ENCODE assay signal across 23 cellular contexts in the genomic region with DNA sequence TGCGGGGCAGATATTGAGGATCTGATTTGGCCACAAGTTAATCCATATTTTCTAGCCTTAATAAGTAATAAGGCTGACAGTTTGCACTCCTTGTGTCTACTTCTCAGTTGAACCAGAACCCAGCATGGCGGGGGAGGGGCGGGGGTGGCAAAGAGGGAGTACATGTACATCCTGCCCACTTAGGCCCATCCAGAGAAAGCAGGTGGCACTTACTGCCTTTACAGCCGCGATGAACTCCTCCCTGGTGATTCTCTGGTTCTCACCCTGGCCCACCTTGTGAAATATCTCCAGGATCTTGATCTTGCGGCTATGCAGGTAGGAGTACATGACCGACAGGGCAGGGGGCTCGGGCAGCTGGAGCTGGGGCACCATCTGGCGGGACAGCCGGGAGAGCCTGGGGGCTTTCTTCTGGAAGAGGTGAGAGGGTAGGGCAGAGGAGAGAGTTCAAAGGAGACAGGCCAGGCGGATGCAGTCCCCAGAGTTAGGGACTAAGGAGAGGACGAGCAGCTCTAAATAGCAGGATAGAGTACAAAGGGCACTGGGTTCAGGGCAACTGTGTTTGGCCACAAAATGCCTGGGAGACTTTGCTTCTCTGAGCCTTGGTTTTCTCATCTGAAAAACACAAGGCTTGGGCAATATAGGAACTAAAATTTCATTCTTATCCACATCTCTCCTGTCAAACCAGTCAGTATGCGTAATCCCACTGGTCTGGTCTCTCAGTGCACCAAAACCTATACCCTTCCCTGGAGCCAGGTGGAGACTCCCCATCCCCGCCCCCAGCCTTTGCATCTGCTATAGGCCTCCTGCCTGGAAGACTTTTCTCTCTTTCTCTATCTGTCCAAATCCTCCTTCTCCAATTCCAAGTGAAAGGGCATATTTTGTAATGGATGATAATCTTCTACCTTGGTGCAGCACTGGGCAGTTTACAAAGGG. TPM values are rescaled to one million over a fixed set of nuclear protein-coding genes. Genes with fewer than 3 reads are reported as not detected.
DNase-seq lines count a peak whose midpoint lies in the region; ATAC-seq and TF ChIP-seq lines count a peak whose summit lies in the region.
"Had no signal": no experiment of that assay in that cellular context is flagged by ENCODE, and none has a peak within 500 bp of the region (broad histone marks: within the 10 kb centered on the region; RNA-seq: fewer than 3 reads in every experiment).

No MANE protein-coding gene starts in this region.

- no peak overlapping the region for H2BK120ac ChIP-seq in neuronal stem cell (ENCODE audit: low read depth, low read length)

- WGBS in hepatocyte (ENCODE audit: low lambda C conversion rate, missing lambda C conversion rate), result 79% methylated on average over 14 of the region's 14 CpGs
- WGBS in neuronal stem cell (ENCODE audit: extremely low coverage in 2 of 2, insufficient read length in 2 of 2, insufficient replicate concordance in 1 of 2), 2 donors, result no CpG with 5 or more reads among the region's 14 CpGs

- H2BK12ac ChIP-seq in neuronal stem cell (ENCODE audit: low read length), result no peak overlapping the region

- H3K4me1 ChIP-seq in left ventricle myocardium inferior (peaks cover 27% of the 10 kb centered on the region), hepatocyte (ENCODE audit: insufficient read depth) (peaks cover 18% of the 10 kb centered on the region), neuronal stem cell (ENCODE audit: control insufficient read depth in 2 of 2, insufficient read depth in 1 of 2, low read depth in 1 of 2, low read length in 2 of 2) (no peaks in the 10 kb centered on the region)
- H3K4me1 ChIP-seq: psoas muscle had no signal

- H3K27ac ChIP-seq in left ventricle myocardium inferior (replicated peaks) (peak overlapping the region; percentile 40), hepatocyte (peak overlapping the region; percentile 9), neuronal stem cell (replicated peaks; ENCODE audit: low read length) (no peak overlapping the region)
- H3K27ac ChIP-seq: KMS-11, psoas muscle had no signal

- TF ChIP-seq CTCF in left ventricle myocardium inferior (IDR thresholded peaks at IDR 0.05; ENCODE audit: borderline replicate concordance), result no peak
- no peak for TF ChIP-seq CTCF in hepatocyte (IDR thresholded peaks at IDR 0.05; ENCODE audit: poor library complexity)

- no peak overlapping the region for H3K4me2 ChIP-seq in hepatocyte
- H3K4me2 ChIP-seq in neuronal stem cell (ENCODE audit: insufficient read depth, low read length, poor library complexity, severe bottlenecking), result no peak overlapping the region
- H3K4me2 ChIP-seq: KMS-11 had no signal

- peak overlapping the region; percentile 4 for H2BK5ac ChIP-seq in neuronal stem cell (ENCODE audit: low read length)

- DNase-seq in left ventricle myocardium inferior, result no peak
- DNase-seq in Right ventricle myocardium inferior (ENCODE audit: missing footprints), result no peak
- DNase-seq in hepatocyte (ENCODE audit: low spot score), result no peak
- no peak for DNase-seq in neuronal stem cell (ENCODE audit: low spot score)
- DNase-seq in kidney tubule cell (ENCODE audit: low spot score), result no peak
- DNase-seq in COLO668 (lab: John Stamatoyannopoulos, UW; ENCODE audit: unreplicated experiment), result no peak
- no peak for DNase-seq in Kasumi-1 (lab: John Stamatoyannopoulos, UW)
- DNase-seq: activated CD8-positive, alpha-beta T cell treated with anti-CD3 and anti-CD28 coated beads for 36 hours; amniotic stem cell; CD8-positive, alpha-beta memory T cell; DMS 273 treated with DMSO at 0.1 percent for 48 hours; EL; MM.1S; NCI-H1436; NCI-H2081; NCI-H524 treated with DMSO at 0.1 percent for 48 hours; psoas muscle; SHP77; stimulated activated naive CD4-positive, alpha-beta T cell had no signal

- H3K79me2 ChIP-seq in hepatocyte, result no peaks in the 10 kb centered on the region

- H3K4ac ChIP-seq in neuronal stem cell (ENCODE audit: low read length), result no peak overlapping the region

- H3K18ac ChIP-seq in neuronal stem cell (ENCODE audit: low read length), result no peak overlapping the region

- no peak overlapping the region for H4K91ac ChIP-seq in neuronal stem cell (ENCODE audit: low read depth, low read length, poor library complexity)

- intact Hi-C loops in left ventricle myocardium inferior (cut with micrococcal nuclease) (no loop called here), Right ventricle myocardium inferior (cut with DNase I) (no loop called here)

- H2BK15ac ChIP-seq in neuronal stem cell (ENCODE audit: low read length), result no peak overlapping the region

- ATAC-seq in Right ventricle myocardium inferior, result no peak
- ATAC-seq: activated CD8-positive, alpha-beta T cell treated with anti-CD3 and anti-CD28 coated beads for 36 hours; Panc1 had no signal

- H3K14ac ChIP-seq in neuronal stem cell (ENCODE audit: low read length), result no peak overlapping the region

- H3K27me3 ChIP-seq in left ventricle myocardium inferior (ENCODE audit: low read depth), result no peaks in the 10 kb centered on the region
- no peaks in the 10 kb centered on the region for H3K27me3 ChIP-seq in hepatocyte
- no peaks in the 10 kb centered on the region for H3K27me3 ChIP-seq in neuronal stem cell (ENCODE audit: control insufficient read depth in 3 of 3, insufficient read depth in 3 of 3, low read depth in 1 of 3, low read length in 3 of 3)

- H3K79me1 ChIP-seq in neuronal stem cell (ENCODE audit: low read depth, low read length), result no peaks in the 10 kb centered on the region

- H3K4me3 ChIP-seq in left ventricle myocardium inferior (no peak overlapping the region), hepatocyte (no peak overlapping the region), neuronal stem cell (ENCODE audit: low read length in 2 of 2) (no peak overlapping the region)
- H3K4me3 ChIP-seq: psoas muscle had no signal

- H2AK5ac ChIP-seq in neuronal stem cell (ENCODE audit: low read depth, low read length), result no peak overlapping the region

- no peak overlapping the region for H4K8ac ChIP-seq in neuronal stem cell (ENCODE audit: low read depth, low read length)

- H4K20me1 ChIP-seq in hepatocyte (ENCODE audit: insufficient read depth, poor library complexity, severe bottlenecking), result no peaks in the 10 kb centered on the region

- no peaks in the 10 kb centered on the region for H3K36me3 ChIP-seq in left ventricle myocardium inferior
- no peaks in the 10 kb centered on the region for H3K36me3 ChIP-seq in hepatocyte (replicated peaks; ENCODE audit: insufficient read depth, low read depth)
- no peaks in the 10 kb centered on the region for H3K36me3 ChIP-seq in neuronal stem cell (replicated peaks in 1 of 2; ENCODE audit: control insufficient read depth in 2 of 2, insufficient read depth in 2 of 2, low read length in 2 of 2)

- no peaks in the 10 kb centered on the region for H3K9me2 ChIP-seq in hepatocyte (replicated peaks; ENCODE audit: insufficient read depth)

- H2AFZ ChIP-seq in hepatocyte, result no peak overlapping the region
- H2AFZ ChIP-seq in neuronal stem cell (ENCODE audit: low read length), result no peak overlapping the region

- no peak overlapping the region for H3K23ac ChIP-seq in neuronal stem cell (ENCODE audit: low read depth, low read length, poor library complexity)

- H3K9ac ChIP-seq in neuronal stem cell (ENCODE audit: low read depth, low read length, poor library complexity), result no peak overlapping the region
- H3K9ac ChIP-seq: KMS-11 had no signal

- no peaks in the 10 kb centered on the region for H3K9me3 ChIP-seq in left ventricle myocardium inferior (replicated peaks)
- no peaks in the 10 kb centered on the region for H3K9me3 ChIP-seq in hepatocyte (ENCODE audit: low read depth)
- H3K9me3 ChIP-seq in neuronal stem cell (replicated peaks in 1 of 2; ENCODE audit: control insufficient read depth in 2 of 2, insufficient read depth in 1 of 2, low read depth in 1 of 2, low read length in 2 of 2), result no peaks in the 10 kb centered on the region
- H3K9me3 ChIP-seq: psoas muscle had no signal

RNA-seq across cellular contexts. Expression of gene EFCAB12, which starts 10.1 kb away (rescaled TPM):
- total RNA-seq in left ventricle myocardium inferior, result not detected
- not detected for total RNA-seq in Right ventricle myocardium inferior
- 0.20 and 0.44 TPM in 2 replicates for total RNA-seq in hepatocyte
- 0.19 and 1.5 TPM in 2 replicates for polyA plus RNA-seq in hepatocyte
- polyA plus RNA-seq in neuronal stem cell (2013, experiment 1 of 2), result 1.3 TPM
- 1.2 TPM for polyA plus RNA-seq in neuronal stem cell (2013, experiment 2 of 2)
- total RNA-seq: chondrocyte, psoas muscle, urinary bladder had no signal

RNA-seq across cellular contexts. Expression of gene MBD4, which starts 21.4 kb away (rescaled TPM):
- total RNA-seq in left ventricle myocardium inferior (18.8 TPM), Right ventricle myocardium inferior (20.2 TPM), hepatocyte (25.0 and 27.5 TPM in 2 replicates)
- 20.8 and 22.2 TPM in 2 replicates for polyA plus RNA-seq in hepatocyte
- polyA plus RNA-seq in neuronal stem cell (2013, experiment 1 of 2), result 46.1 TPM
- 47.3 TPM for polyA plus RNA-seq in neuronal stem cell (2013, experiment 2 of 2)

RNA-seq across cellular contexts. Expression of gene IFT122, which starts 21.7 kb away (rescaled TPM):
- total RNA-seq in left ventricle myocardium inferior (16.5 TPM), Right ventricle myocardium inferior (19.7 TPM), hepatocyte (14.6 and 17.3 TPM in 2 replicates)
- 11.4 and 15.6 TPM in 2 replicates for polyA plus RNA-seq in hepatocyte
- 22.3 TPM for polyA plus RNA-seq in neuronal stem cell (2013, experiment 1 of 2)
- 21.0 TPM for polyA plus RNA-seq in neuronal stem cell (2013, experiment 2 of 2)
